In the genomic region with DNA sequence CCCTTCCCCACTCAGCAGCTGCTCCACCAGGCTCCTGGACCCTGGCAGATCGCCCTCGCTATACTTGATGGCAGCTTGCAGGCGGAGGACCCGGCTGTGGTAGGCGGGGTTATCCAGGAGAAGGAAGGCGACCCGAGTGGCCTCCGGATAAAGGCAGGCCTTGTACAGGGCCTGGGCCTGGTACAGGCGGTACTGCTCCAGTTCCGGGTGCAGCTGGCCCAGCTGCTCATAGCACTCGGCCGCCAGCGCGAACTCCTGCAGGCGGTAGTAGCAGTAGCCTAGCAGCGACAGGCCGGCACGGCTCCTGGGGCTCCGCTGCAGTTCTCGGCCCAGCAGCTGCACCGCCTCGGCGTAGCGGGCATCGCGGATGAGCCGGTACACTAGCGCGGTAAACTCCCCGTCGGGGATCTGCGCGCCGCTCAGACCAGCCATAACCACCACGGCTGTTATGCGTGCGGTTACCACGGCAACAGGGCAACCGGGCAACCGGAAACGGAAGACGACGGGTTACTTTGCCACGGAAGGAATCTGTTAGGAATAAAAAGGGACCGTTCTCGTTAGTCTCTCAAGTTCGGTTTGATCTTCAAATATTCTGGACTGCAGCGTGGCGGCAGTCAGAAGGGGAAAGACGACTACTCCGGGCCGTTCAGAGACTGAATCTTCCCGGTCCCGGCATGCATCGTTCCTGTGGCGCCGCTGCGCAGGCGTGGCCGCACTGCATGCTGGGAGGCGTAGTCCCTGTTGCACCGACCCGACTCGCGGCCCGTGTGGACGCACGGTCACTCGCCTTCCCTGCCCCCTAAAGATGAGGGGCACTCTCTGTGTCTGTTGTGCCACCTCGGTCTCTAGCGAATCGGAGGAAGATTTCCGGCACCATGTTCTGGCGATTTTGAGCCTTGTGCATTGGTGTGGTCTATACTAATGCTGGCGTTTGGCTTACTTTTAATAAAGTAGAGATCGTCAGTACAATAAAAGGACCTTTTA, we compare ENCODE assay signal across 8 cellular contexts.
A peak's percentile ranks its signal among the peaks of the same experiment; 100 is the strongest.
DNase-seq lines count a peak whose midpoint lies in the region; ATAC-seq and TF ChIP-seq lines count a peak whose summit lies in the region.

No MANE protein-coding gene starts in this region.

- H3K9ac ChIP-seq in IMR-90 (ENCODE audit: low read depth, low read length) (peak overlapping the region; percentile 100), PC-3 (ENCODE audit: low read length) (peak overlapping the region; percentile 92), mucosa of stomach (ENCODE audit: low read length) (peak overlapping the region; percentile 74)

- H3K79me1 ChIP-seq in IMR-90 (ENCODE audit: low read depth in 1 of 2, low read length in 2 of 2) = 0 out of 4 replicates have a peak, but pooled peaks cover 0 to 3% of the 10 kb centered on the region in 2 experiments

- H2AK9ac ChIP-seq in IMR-90 (replicated peaks; ENCODE audit: low read depth, low read length, poor library complexity) = peak overlapping the region; percentile 92

- peaks cover 8% of the 10 kb centered on the region for H3K27me3 Mint-ChIP-seq in activated T-cell treated with anti-CD3 and anti-CD28 coated beads, Interleukin-2, amount 50 U/mL, for 4 hours (ENCODE audit: low read depth)

- intact Hi-C loops in IMR-90 (cut with micrococcal nuclease) = loop anchor here (5.0 kb wide), 1 partner anchor 66 kb away; a partner anchor contains a TSS
- intact Hi-C loops in PC-3 (cut with micrococcal nuclease) = loop anchor here (1.0 kb wide), 1 partner anchor 66 kb away; a partner anchor contains a TSS

- H3K9me3 ChIP-seq in IMR-90 (ENCODE audit: control insufficient read depth, insufficient read depth, low read length) = no peaks in the 10 kb centered on the region
- no peaks in the 10 kb centered on the region for H3K9me3 ChIP-seq in PC-3 (ENCODE audit: low read length)
- no peaks in the 10 kb centered on the region for H3K9me3 ChIP-seq in mucosa of stomach (ENCODE audit: control insufficient read depth, low read length)

- H2AK5ac ChIP-seq in IMR-90 (ENCODE audit: low read depth, low read length) = no peak overlapping the region; the same call in 1 of the 2 replicates

- peak overlapping the region; percentile 100 for H3K56ac ChIP-seq in IMR-90 (ENCODE audit: extremely low read depth, insufficient read depth, low read length)

- BruUV-seq in IMR-90 (replicated peaks; lab: Mats Ljungman, UMichigan) (no TSS peak), PC-3 (replicated peaks; lab: Mats Ljungman, UMichigan) (TSS peak; percentile 66)

- H3K36me3 ChIP-seq in IMR-90 (ENCODE audit: control insufficient read depth, insufficient read depth, low read length) (no peaks in the 10 kb centered on the region), PC-3 (ENCODE audit: low read depth, low read length) (no peaks in the 10 kb centered on the region), mucosa of stomach (ENCODE audit: control insufficient read depth, insufficient read depth, low read length) (no peaks in the 10 kb centered on the region)

- dilution Hi-C loops in IMR-90 (cut with HindIII; ENCODE audit: low sequenced_read_pairs, unreplicated experiment) = no loop called here

- peaks cover 3% of the 10 kb centered on the region for H3K4me1 Mint-ChIP-seq in activated T-cell treated with anti-CD3 and anti-CD28 coated beads, Interleukin-2, amount 50 U/mL, for 4 hours (ENCODE audit: low read depth)

- peak overlapping the region; percentile 74 to 99 for H4K8ac ChIP-seq in IMR-90 (ENCODE audit: low read depth in 2 of 2, low read length in 2 of 2)

- no peaks in the 10 kb centered on the region for H3K9me2 ChIP-seq in PC-3 (replicated peaks; ENCODE audit: low read length)

- H4K91ac ChIP-seq in IMR-90 (ENCODE audit: insufficient read depth, low read depth, low read length) = peak overlapping the region; percentile 100

- no peaks in the 10 kb centered on the region for H4K20me1 ChIP-seq in IMR-90 (ENCODE audit: insufficient read depth, low read length)
- no peaks in the 10 kb centered on the region for H4K20me1 ChIP-seq in PC-3 (ENCODE audit: low read length)

- H3K4me2 ChIP-seq in IMR-90 (ENCODE audit: low read depth, low read length) = peak overlapping the region; percentile 97
- H3K4me2 ChIP-seq in PC-3 (ENCODE audit: low read length) = peak overlapping the region; percentile 82

- peak overlapping the region; percentile 100 for H3K23ac ChIP-seq in IMR-90 (ENCODE audit: low read depth, low read length)

- peak overlapping the region; percentile 98 for H2BK20ac ChIP-seq in IMR-90 (ENCODE audit: low read depth, low read length)

- H3K4me3 Mint-ChIP-seq in activated T-cell treated with anti-CD3 and anti-CD28 coated beads, Interleukin-2, amount 50 U/mL, for 4 hours = peak overlapping the region; percentile 90

- TF ChIP-seq POLR2A in IMR-90 (IDR thresholded peaks at IDR 0.05; ENCODE audit: low read depth, low read length) = 0 out of 2 replicates have a peak, but pooled peaks have one; percentile 32

- in situ Hi-C loops in IMR-90 (cut with MboI; ENCODE audit: low sequenced_read_pairs) = loop anchor here (5.0 kb wide), 1 partner anchor 61 kb away; no protein-coding TSS in a partner anchor

- H2BK15ac ChIP-seq in IMR-90 (ENCODE audit: low read depth, low read length) = peak overlapping the region; percentile 98; the same call in 1 of the 3 replicates

- peak overlapping the region; percentile 100 for H3K18ac ChIP-seq in IMR-90 (ENCODE audit: low read depth, low read length)

- peak overlapping the region; percentile 97 for H2AFZ ChIP-seq in IMR-90 (replicated peaks; ENCODE audit: low read length, poor library complexity)
- H2AFZ ChIP-seq in PC-3 (ENCODE audit: low read length) = peak overlapping the region; percentile 92

- H3K27me3 ChIP-seq in IMR-90 (ENCODE audit: control insufficient read depth, insufficient read depth, low read length) (no peaks in the 10 kb centered on the region; the same call in 1 of the 2 replicates), PC-3 (ENCODE audit: low read length) (no peaks in the 10 kb centered on the region), mucosa of stomach (ENCODE audit: control insufficient read depth, insufficient read depth, low read length) (no peaks in the 10 kb centered on the region)

- TF ChIP-seq RAD21 in IMR-90 (IDR thresholded peaks at IDR 0.05; ENCODE audit: low read length) = no peak

- peak overlapping the region; percentile 100 for H4K5ac ChIP-seq in IMR-90 (ENCODE audit: low read depth, low read length)

- no peaks in the 10 kb centered on the region for H3F3A ChIP-seq in PC-3 (ENCODE audit: low read length, unreplicated experiment)

- ATAC-seq in GM21529 (IDR thresholded peaks at IDR 0.05; ENCODE audit: unreplicated experiment) (peak; percentile 97), IMR-90 (ENCODE audit: low read depth) (peak; percentile 99), PC-3 (peak; percentile 94), esophagus mucosa (peak; percentile 95)
- ATAC-seq in activated T-cell treated with anti-CD3 and anti-CD28 coated beads, Interleukin-2, amount 50 U/mL, for 4 hours = peak; percentile 96 to 97

- H3K9me1 ChIP-seq in IMR-90 (ENCODE audit: insufficient read depth, low read length) = no peaks in the 10 kb centered on the region; the same call in 1 of the 2 replicates

- H2BK120ac ChIP-seq in IMR-90 (ENCODE audit: low read depth, low read length) = peak overlapping the region; percentile 100

- TF ChIP-seq CTCF in IMR-90 (conservative IDR thresholded peaks at IDR 0.05; ENCODE audit: low read depth, low read length) = no peak
- no peak for TF ChIP-seq CTCF in PC-3 (conservative IDR thresholded peaks at IDR 0.05; ENCODE audit: low read depth, low read length)

- peak overlapping the region; percentile 99 for H3K4ac ChIP-seq in IMR-90 (ENCODE audit: low read depth, low read length)

- peak overlapping the region; percentile 100 for H3K14ac ChIP-seq in IMR-90 (replicated peaks; ENCODE audit: low read depth, low read length)

- no peaks in the 10 kb centered on the region for H3K79me2 ChIP-seq in PC-3 (ENCODE audit: low read length)

- no peaks in the 10 kb centered on the region for H3K9me3 Mint-ChIP-seq in activated T-cell treated with anti-CD3 and anti-CD28 coated beads, Interleukin-2, amount 50 U/mL, for 4 hours

- 0% methylated on average over 43 of the region's 76 CpGs; no CpG with 5 or more reads in 1 of the 2 experiments for WGBS in IMR-90 (ENCODE audit: extremely low coverage in 2 of 2, insufficient read length in 1 of 2), 2 experiments

- H3K4me3 ChIP-seq in IMR-90 (ENCODE audit: insufficient read depth, low read depth, low read length) = peak overlapping the region; percentile 92
- peak overlapping the region; percentile 82 for H3K4me3 ChIP-seq in PC-3 (ENCODE audit: low read length)
- H3K4me3 ChIP-seq in mucosa of stomach (ENCODE audit: low read length) = peak overlapping the region; percentile 56

- H3K4me1 ChIP-seq in IMR-90 (ENCODE audit: control insufficient read depth, insufficient read depth, low read length) = no peaks in the 10 kb centered on the region; the same call in 1 of the 2 replicates
- 0 out of 2 replicates have a peak, but pooled peaks cover 5% of the 10 kb centered on the region for H3K4me1 ChIP-seq in PC-3 (ENCODE audit: insufficient read depth, low read length)
- peaks cover 5% of the 10 kb centered on the region for H3K4me1 ChIP-seq in mucosa of stomach (ENCODE audit: control insufficient read depth, insufficient read depth, low read length)

- CTCF ChIA-PET in IMR-90 (lab: Yijun Ruan, JAX) (no interaction called here), PC-3 (lab: Charles Lee) (no interaction called here)

- POLR2A ChIA-PET in IMR-90 (lab: Charles Lee; ENCODE audit: unreplicated experiment) = no interaction called here
- POLR2A ChIA-PET in PC-3 (lab: Charles Lee; ENCODE audit: unreplicated experiment) = interaction anchor here (0.5 kb wide), 1 partner anchor 237 kb away, joined by 4 read pairs; no protein-coding TSS in a partner anchor

- H3K27ac ChIP-seq in IMR-90 (ENCODE audit: insufficient read depth, low read length) = peak overlapping the region; percentile 100
- peak overlapping the region; percentile 86 for H3K27ac ChIP-seq in PC-3 (ENCODE audit: low read length)

- no peaks in the 10 kb centered on the region for H3K36me3 Mint-ChIP-seq in activated T-cell treated with anti-CD3 and anti-CD28 coated beads, Interleukin-2, amount 50 U/mL, for 4 hours (ENCODE audit: insufficient read depth)

- H2BK5ac ChIP-seq in IMR-90 (ENCODE audit: low read depth, low read length, poor library complexity, severe bottlenecking) = peak overlapping the region; percentile 99

- DNase-seq in DMS114 treated with DMSO at 0.1 percent for 48 hours (lab: John Stamatoyannopoulos, UW; ENCODE audit: unreplicated experiment) (peak; percentile 64), IMR-90 (peak; percentile 80), PC-3 (peak; percentile 83)
- peak; percentile 76 for DNase-seq in activated T-cell treated with anti-CD3 and anti-CD28 coated beads, Interleukin-2, amount 50 U/mL, for 4 hours
- DNase-seq in stimulated activated CD8-positive, alpha-beta memory T cell treated with anti-CD3 and anti-CD28 coated beads, Interleukin-4, amount 100 ng/mL, for 48 hours = peak; percentile 93

TF ChIP-seq in IMR-90, 13 proteins besides CTCF, POLR2A, EP300 and RAD21:
- TF ChIP-seq MXI1 (IDR thresholded peaks at IDR 0.05; ENCODE audit: borderline replicate concordance, low read depth, low read length) = peak; percentile 9; the same call in 1 of the 2 replicates
- no peak for TF ChIP-seq CHD1 (IDR thresholded peaks at IDR 0.05; ENCODE audit: low read depth, low read length)
TF ChIP-seq in IMR-90: peak in this region for 1.

Comparison
In these comparisons a context has a peak if more than half of its experiments do, and no peak if none do; other contexts are left out.
1. Peak in every context shown above with its lines: DNase-seq, ATAC-seq, H3K4me3 ChIP-seq and H3K27ac ChIP-seq.